ENCODE assay signal across 1 cellular context in genomic region chrX:150050387-150050786, GRCh38.
TF ChIP-seq lines count a peak whose summit lies in the region.

No MANE protein-coding gene starts in this region.

TF ChIP-seq in H1, 55 proteins besides CTCF, POLR2A, EP300 and RAD21:
- TF ChIP-seq BACH1 (IDR thresholded peaks at IDR 0.05; ENCODE audit: low read length) (no peak), CTBP2 (IDR thresholded peaks at IDR 0.05; ENCODE audit: borderline replicate concordance, insufficient read depth, insufficient read length, low read length) (no peak), RNF2 (IDR thresholded peaks at IDR 0.05; ENCODE audit: borderline replicate concordance, low read depth, low read length, missing control alignments, poor library complexity, severe bottlenecking) (no peak), NRF1 (IDR thresholded peaks at IDR 0.05; ENCODE audit: low read depth, low read length) (no peak), EZH2 (IDR thresholded peaks at IDR 0.05; ENCODE audit: low read depth, low read length, severe bottlenecking) (no peak), EGR1 (IDR thresholded peaks at IDR 0.05; ENCODE audit: borderline replicate concordance, low read depth, low read length) (no peak), TEAD4 (IDR thresholded peaks at IDR 0.05; ENCODE audit: low read depth, low read length) (no peak), SIX5 (IDR thresholded peaks at IDR 0.05; ENCODE audit: low read depth, low read length) (no peak), MAFK (IDR thresholded peaks at IDR 0.05; ENCODE audit: low read depth, low read length) (no peak), JUN (IDR thresholded peaks at IDR 0.05; ENCODE audit: low read depth, low read length) (no peak), TCF12 (IDR thresholded peaks at IDR 0.05; ENCODE audit: low read depth, low read length) (no peak), CEBPB (IDR thresholded peaks at IDR 0.05; ENCODE audit: low read depth, low read length) (no peak), TAF1 (IDR thresholded peaks at IDR 0.05; ENCODE audit: low read depth, low read length) (no peak), POLR2AphosphoS5 (IDR thresholded peaks at IDR 0.05; ENCODE audit: low read depth, low read length) (no peak), RFX5 (IDR thresholded peaks at IDR 0.05; ENCODE audit: borderline replicate concordance, low read depth, low read length) (no peak)
- TF ChIP-seq, protein P1, sequence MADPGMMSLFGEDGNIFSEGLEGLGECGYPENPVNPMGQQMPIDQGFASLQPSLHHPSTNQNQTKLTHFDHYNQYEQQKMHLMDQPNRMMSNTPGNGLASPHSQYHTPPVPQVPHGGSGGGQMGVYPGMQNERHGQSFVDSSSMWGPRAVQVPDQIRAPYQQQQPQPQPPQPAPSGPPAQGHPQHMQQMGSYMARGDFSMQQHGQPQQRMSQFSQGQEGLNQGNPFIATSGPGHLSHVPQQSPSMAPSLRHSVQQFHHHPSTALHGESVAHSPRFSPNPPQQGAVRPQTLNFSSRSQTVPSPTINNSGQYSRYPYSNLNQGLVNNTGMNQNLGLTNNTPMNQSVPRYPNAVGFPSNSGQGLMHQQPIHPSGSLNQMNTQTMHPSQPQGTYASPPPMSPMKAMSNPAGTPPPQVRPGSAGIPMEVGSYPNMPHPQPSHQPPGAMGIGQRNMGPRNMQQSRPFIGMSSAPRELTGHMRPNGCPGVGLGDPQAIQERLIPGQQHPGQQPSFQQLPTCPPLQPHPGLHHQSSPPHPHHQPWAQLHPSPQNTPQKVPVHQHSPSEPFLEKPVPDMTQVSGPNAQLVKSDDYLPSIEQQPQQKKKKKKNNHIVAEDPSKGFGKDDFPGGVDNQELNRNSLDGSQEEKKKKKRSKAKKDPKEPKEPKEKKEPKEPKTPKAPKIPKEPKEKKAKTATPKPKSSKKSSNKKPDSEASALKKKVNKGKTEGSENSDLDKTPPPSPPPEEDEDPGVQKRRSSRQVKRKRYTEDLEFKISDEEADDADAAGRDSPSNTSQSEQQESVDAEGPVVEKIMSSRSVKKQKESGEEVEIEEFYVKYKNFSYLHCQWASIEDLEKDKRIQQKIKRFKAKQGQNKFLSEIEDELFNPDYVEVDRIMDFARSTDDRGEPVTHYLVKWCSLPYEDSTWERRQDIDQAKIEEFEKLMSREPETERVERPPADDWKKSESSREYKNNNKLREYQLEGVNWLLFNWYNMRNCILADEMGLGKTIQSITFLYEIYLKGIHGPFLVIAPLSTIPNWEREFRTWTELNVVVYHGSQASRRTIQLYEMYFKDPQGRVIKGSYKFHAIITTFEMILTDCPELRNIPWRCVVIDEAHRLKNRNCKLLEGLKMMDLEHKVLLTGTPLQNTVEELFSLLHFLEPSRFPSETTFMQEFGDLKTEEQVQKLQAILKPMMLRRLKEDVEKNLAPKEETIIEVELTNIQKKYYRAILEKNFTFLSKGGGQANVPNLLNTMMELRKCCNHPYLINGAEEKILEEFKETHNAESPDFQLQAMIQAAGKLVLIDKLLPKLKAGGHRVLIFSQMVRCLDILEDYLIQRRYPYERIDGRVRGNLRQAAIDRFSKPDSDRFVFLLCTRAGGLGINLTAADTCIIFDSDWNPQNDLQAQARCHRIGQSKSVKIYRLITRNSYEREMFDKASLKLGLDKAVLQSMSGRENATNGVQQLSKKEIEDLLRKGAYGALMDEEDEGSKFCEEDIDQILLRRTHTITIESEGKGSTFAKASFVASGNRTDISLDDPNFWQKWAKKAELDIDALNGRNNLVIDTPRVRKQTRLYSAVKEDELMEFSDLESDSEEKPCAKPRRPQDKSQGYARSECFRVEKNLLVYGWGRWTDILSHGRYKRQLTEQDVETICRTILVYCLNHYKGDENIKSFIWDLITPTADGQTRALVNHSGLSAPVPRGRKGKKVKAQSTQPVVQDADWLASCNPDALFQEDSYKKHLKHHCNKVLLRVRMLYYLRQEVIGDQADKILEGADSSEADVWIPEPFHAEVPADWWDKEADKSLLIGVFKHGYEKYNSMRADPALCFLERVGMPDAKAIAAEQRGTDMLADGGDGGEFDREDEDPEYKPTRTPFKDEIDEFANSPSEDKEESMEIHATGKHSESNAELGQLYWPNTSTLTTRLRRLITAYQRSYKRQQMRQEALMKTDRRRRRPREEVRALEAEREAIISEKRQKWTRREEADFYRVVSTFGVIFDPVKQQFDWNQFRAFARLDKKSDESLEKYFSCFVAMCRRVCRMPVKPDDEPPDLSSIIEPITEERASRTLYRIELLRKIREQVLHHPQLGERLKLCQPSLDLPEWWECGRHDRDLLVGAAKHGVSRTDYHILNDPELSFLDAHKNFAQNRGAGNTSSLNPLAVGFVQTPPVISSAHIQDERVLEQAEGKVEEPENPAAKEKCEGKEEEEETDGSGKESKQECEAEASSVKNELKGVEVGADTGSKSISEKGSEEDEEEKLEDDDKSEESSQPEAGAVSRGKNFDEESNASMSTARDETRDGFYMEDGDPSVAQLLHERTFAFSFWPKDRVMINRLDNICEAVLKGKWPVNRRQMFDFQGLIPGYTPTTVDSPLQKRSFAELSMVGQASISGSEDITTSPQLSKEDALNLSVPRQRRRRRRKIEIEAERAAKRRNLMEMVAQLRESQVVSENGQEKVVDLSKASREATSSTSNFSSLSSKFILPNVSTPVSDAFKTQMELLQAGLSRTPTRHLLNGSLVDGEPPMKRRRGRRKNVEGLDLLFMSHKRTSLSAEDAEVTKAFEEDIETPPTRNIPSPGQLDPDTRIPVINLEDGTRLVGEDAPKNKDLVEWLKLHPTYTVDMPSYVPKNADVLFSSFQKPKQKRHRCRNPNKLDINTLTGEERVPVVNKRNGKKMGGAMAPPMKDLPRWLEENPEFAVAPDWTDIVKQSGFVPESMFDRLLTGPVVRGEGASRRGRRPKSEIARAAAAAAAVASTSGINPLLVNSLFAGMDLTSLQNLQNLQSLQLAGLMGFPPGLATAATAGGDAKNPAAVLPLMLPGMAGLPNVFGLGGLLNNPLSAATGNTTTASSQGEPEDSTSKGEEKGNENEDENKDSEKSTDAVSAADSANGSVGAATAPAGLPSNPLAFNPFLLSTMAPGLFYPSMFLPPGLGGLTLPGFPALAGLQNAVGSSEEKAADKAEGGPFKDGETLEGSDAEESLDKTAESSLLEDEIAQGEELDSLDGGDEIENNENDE (IDR thresholded peaks at IDR 0.05; ENCODE audit: insufficient replicate concordance, low read length), result no peak
